In genomic region chr9:99146574-99146973, GRCh38 we compare ENCODE assay signal across 1 cellular context.
TF ChIP-seq lines count a peak whose summit lies in the region.

No MANE protein-coding gene starts in this region.

TF ChIP-seq in endothelial cell of umbilical vein, 7 proteins besides CTCF, POLR2A, EP300 and RAD21 (continued from another document):
- no peak for TF ChIP-seq JUN (IDR thresholded peaks at IDR 0.05; ENCODE audit: borderline replicate concordance, insufficient read depth, insufficient read length, low read depth)
- TF ChIP-seq MYC (IDR thresholded peaks at IDR 0.05; ENCODE audit: low read depth, low read length): no peak
- TF ChIP-seq POLR2AphosphoS5 (IDR thresholded peaks at IDR 0.05; ENCODE audit: insufficient read depth, low read depth, low read length): no peak
